ENCODE assay signal across 18 cellular contexts in genomic region chr12:12550277-12550676, GRCh38. TPM values are rescaled to one million over a fixed set of nuclear protein-coding genes. Genes with fewer than 3 reads are reported as not detected.
DNase-seq lines count a peak whose midpoint lies in the region; ATAC-seq, FAIRE-seq and TF ChIP-seq lines count a peak whose summit lies in the region.
"Had no signal": no experiment of that assay in that cellular context is flagged by ENCODE, and none has a peak within 500 bp of the region (broad histone marks: within the 10 kb centered on the region; RNA-seq: fewer than 3 reads in every experiment).

No MANE protein-coding gene starts in this region.

- no peak for DNase-seq in activated CD4-positive, CD25-positive, alpha-beta regulatory T cell (lab: John Stamatoyannopoulos, UW)
- DNase-seq in GM12891 (ENCODE audit: insufficient read length, low spot score) = no peak
- no peak for DNase-seq in WTC11 (ENCODE audit: low spot score)
- DNase-seq in nephron progenitor cell = no peak
- no peak for DNase-seq in 8988T
- DNase-seq: AML-193; CD4-positive, alpha-beta T cell; DMS153; DMS79 treated with DMSO at 0.1 percent for 48 hours; EL; H7; IMR-90; KBM-7 had no signal

- H3K27me3 Mint-ChIP-seq in WTC11 (ENCODE audit: low read depth) = no peaks in the 10 kb centered on the region
- H3K27me3 Mint-ChIP-seq in nephron progenitor cell (ENCODE audit: low read depth, poor library complexity) = no peaks in the 10 kb centered on the region
- H3K27me3 Mint-ChIP-seq: CD4-positive, alpha-beta T cell had no signal

- TF ChIP-seq CTCF in WTC11 (IDR thresholded peaks at IDR 0.05) (no peak), nephron progenitor cell (IDR thresholded peaks at IDR 0.05) (no peak)

- H3K27ac Mint-ChIP-seq in WTC11 = 0 out of 2 replicates have a peak overlapping the region, but pooled peaks have one; percentile 13
- peak overlapping the region; percentile 80 for H3K27ac Mint-ChIP-seq in nephron progenitor cell
- H3K27ac Mint-ChIP-seq: CD4-positive, alpha-beta T cell; GM23338 had no signal

- POLR2A ChIA-PET in WTC11 (lab: Charles Lee) = no interaction called here

- no peak overlapping the region for H3K4me3 Mint-ChIP-seq in WTC11
- H3K4me3 Mint-ChIP-seq in nephron progenitor cell = no peak overlapping the region
- H3K4me3 Mint-ChIP-seq: CD4-positive, alpha-beta T cell; GM23338 had no signal

- H3K4me1 Mint-ChIP-seq in WTC11 (peaks cover 29% of the 10 kb centered on the region), nephron progenitor cell (peaks cover 10% of the 10 kb centered on the region)

- no peaks in the 10 kb centered on the region for H3K9me3 Mint-ChIP-seq in WTC11
- no peaks in the 10 kb centered on the region for H3K9me3 Mint-ChIP-seq in nephron progenitor cell
- H3K9me3 Mint-ChIP-seq: CD4-positive, alpha-beta T cell; GM23338 had no signal

- CTCF ChIA-PET in WTC11 (lab: Charles Lee) = no interaction called here

- peaks cover 8% of the 10 kb centered on the region for H3K36me3 Mint-ChIP-seq in WTC11
- peaks cover 42% of the 10 kb centered on the region for H3K36me3 Mint-ChIP-seq in nephron progenitor cell (ENCODE audit: low read depth)

- no peak for TF ChIP-seq POLR2A in GM12891 (IDR thresholded peaks at IDR 0.05; ENCODE audit: low read depth, low read length)

- ATAC-seq in activated CD4-positive, CD25-positive, alpha-beta regulatory T cell treated with anti-CD3 and anti-CD28 coated beads, Interleukin-2, amount 50 U/mL, for 24 hours = peak; percentile 68 to 80
- ATAC-seq in WTC11 (no peak), HG02852 (IDR thresholded peaks at IDR 0.05; ENCODE audit: unreplicated experiment) (no peak), GM18909 (IDR thresholded peaks at IDR 0.05; ENCODE audit: poor library complexity, unreplicated experiment) (no peak)
- ATAC-seq: GM23338 had no signal

- peak; percentile 13 for FAIRE-seq in GM12891 (lab: Jason Lieb, UNC)
- FAIRE-seq: D721Med had no signal

TF ChIP-seq in GM12891, 5 proteins besides CTCF, POLR2A, EP300 and RAD21:
- TF ChIP-seq POU2F2 (IDR thresholded peaks at IDR 0.05; ENCODE audit: low read depth, low read length) (no peak), TAF1 (IDR thresholded peaks at IDR 0.05; ENCODE audit: low read depth, low read length) (no peak), PAX5 (IDR thresholded peaks at IDR 0.05; ENCODE audit: insufficient read depth, low read length, severe bottlenecking) (no peak), POLR2AphosphoS5 (IDR thresholded peaks at IDR 0.05; ENCODE audit: low read depth, low read length) (no peak), SPI1 (IDR thresholded peaks at IDR 0.05; ENCODE audit: low read depth, low read length) (no peak)

TF ChIP-seq in WTC11, 78 proteins besides CTCF, POLR2A, EP300 and RAD21:
- no peak for TF ChIP-seq FOXJ3 (CRISPR knock-in tag; IDR thresholded peaks at IDR 0.05; ENCODE audit: borderline replicate concordance)
- no peak for TF ChIP-seq NFYB (CRISPR knock-in tag; conservative IDR thresholded peaks at IDR 0.05; ENCODE audit: low read depth)
- no peak for TF ChIP-seq ZBTB43 (CRISPR knock-in tag; IDR thresholded peaks at IDR 0.05)
- no peak for TF ChIP-seq ZBTB21 (CRISPR knock-in tag; IDR thresholded peaks at IDR 0.05; ENCODE audit: borderline replicate concordance)
- no peak for TF ChIP-seq ZNF121 (CRISPR knock-in tag; IDR thresholded peaks at IDR 0.05)
- TF ChIP-seq NR1H2 (CRISPR knock-in tag; IDR thresholded peaks at IDR 0.05) = no peak

RNA-seq across cellular contexts. Expression of gene DUSP16, which starts 12.4 kb away (rescaled TPM):
- 22.6 TPM for polyA plus RNA-seq in GM12891 (2012; ENCODE audit: low read depth, missing spikeins)
- 51.9 to 52.5 TPM (median 52.4 TPM) in 3 replicates for total RNA-seq in WTC11 (2021)

Comparison
In these comparisons a context has a peak if more than half of its experiments do, and no peak if none do; other contexts are left out.
1. ATAC-seq: peak in activated CD4-positive, CD25-positive, alpha-beta regulatory T cell treated with anti-CD3 and anti-CD28 coated beads, Interleukin-2, amount 50 U/mL, for 24 hours (2 of 2); none in WTC11 (single experiment), HG02852 (single experiment) and GM18909 (single experiment).